In the genomic region with DNA sequence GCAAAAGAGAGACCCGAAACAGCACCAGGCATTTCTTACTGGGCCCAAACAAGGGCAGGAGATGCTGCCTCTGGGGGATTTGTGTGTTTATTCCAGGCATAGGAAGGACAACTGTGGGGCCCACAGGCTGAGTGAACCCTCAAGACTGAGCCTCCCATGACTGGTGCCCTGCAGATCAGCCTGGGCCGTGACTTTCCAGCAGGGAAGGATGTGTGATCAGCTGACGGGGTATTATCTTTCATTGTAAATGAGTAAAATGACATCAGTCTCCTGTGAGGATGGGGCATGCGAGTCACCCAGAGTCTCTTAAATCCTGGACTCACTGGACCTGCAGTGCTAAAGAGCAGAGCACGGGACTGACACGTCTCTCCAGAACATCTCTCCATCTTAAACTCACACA, we compare ENCODE assay signal across 13 cellular contexts. TPM values are rescaled to one million over a fixed set of nuclear protein-coding genes. Genes with fewer than 3 reads are reported as not detected.
DNase-seq lines count a peak whose midpoint lies in the region; ATAC-seq, FAIRE-seq and TF ChIP-seq lines count a peak whose summit lies in the region.
"Had no signal": no experiment of that assay in that cellular context is flagged by ENCODE, and none has a peak within 500 bp of the region (broad histone marks: within the 10 kb centered on the region; RNA-seq: fewer than 3 reads in every experiment).

No MANE protein-coding gene starts in this region.

- H3K27me3 Mint-ChIP-seq in glutamatergic neuron (ENCODE audit: unreplicated experiment) = peaks cover 6% of the 10 kb centered on the region

- H3K4me3 ChIP-seq in left ventricle myocardium inferior = no peak overlapping the region
- no peak overlapping the region for H3K4me3 ChIP-seq in Peyer's patch

- H3K9me3 ChIP-seq in left ventricle myocardium inferior (replicated peaks) (no peaks in the 10 kb centered on the region), Peyer's patch (no peaks in the 10 kb centered on the region)

- H3K36me3 ChIP-seq in left ventricle myocardium inferior (no peaks in the 10 kb centered on the region), Peyer's patch (no peaks in the 10 kb centered on the region)

- no peak for ATAC-seq in GM18502 (IDR thresholded peaks at IDR 0.05; ENCODE audit: poor library complexity, unreplicated experiment)
- ATAC-seq: naive thymus-derived CD4-positive, alpha-beta T cell; stimulated activated naive B cell treated with anti-CD40 and anti-IgM and Interleukin-4, amounts not matched to agents 10 μg/mL and 1 μg/mL and 100 μg/mL, for 72 hours had no signal

- intact Hi-C loops in left ventricle myocardium inferior (cut with micrococcal nuclease) (no loop called here), cardiac septum (cut with DNase I) (no loop called here)

- DNase-seq in left ventricle myocardium inferior (no peak), cardiac septum (ENCODE audit: low spot score) (no peak), SW480 (ENCODE audit: low spot score) (peak; percentile 26), glutamatergic neuron (no peak), urothelium cell line (ENCODE audit: low spot score) (peak; percentile 30), Peyer's patch (no peak)
- no peak for DNase-seq in stimulated activated CD4-positive, alpha-beta T cell treated with anti-CD3 and anti-CD28 coated beads, Interleukin-4, amount 100 ng/mL, for 1 hour
- DNase-seq: activated naive CD4-positive, alpha-beta T cell; GF-D8; naive thymus-derived CD4-positive, alpha-beta T cell; stimulated activated naive B cell treated with anti-CD40 and anti-IgM and Interleukin-4, amounts not matched to agents 10 μg/mL and 1 μg/mL and 100 μg/mL, for 72 hours had no signal

- TF ChIP-seq CTCF in left ventricle myocardium inferior (IDR thresholded peaks at IDR 0.05; ENCODE audit: borderline replicate concordance) (no peak), glutamatergic neuron (IDR thresholded peaks at IDR 0.05; ENCODE audit: partially characterized antibody, unreplicated experiment) (no peak), Peyer's patch (IDR thresholded peaks at IDR 0.05) (no peak)

- H3K4me1 ChIP-seq in left ventricle myocardium inferior (peaks cover 36% of the 10 kb centered on the region), Peyer's patch (peaks cover 0 to 12% (median 6%) of the 10 kb centered on the region in 4 donors)

- H3K4me3 Mint-ChIP-seq in glutamatergic neuron (ENCODE audit: unreplicated experiment) = peak overlapping the region; percentile 54
- H3K4me3 Mint-ChIP-seq: stimulated activated naive B cell treated with anti-CD40 and anti-IgM and Interleukin-4, amounts not matched to agents 10 μg/mL and 1 μg/mL and 100 μg/mL, for 72 hours had no signal

- peaks cover 54% of the 10 kb centered on the region for H3K27me3 ChIP-seq in left ventricle myocardium inferior (ENCODE audit: low read depth)
- no peaks in the 10 kb centered on the region for H3K27me3 ChIP-seq in Peyer's patch

- H3K36me3 Mint-ChIP-seq in glutamatergic neuron (ENCODE audit: unreplicated experiment) = no peaks in the 10 kb centered on the region

- peak overlapping the region; percentile 71 for H3K27ac Mint-ChIP-seq in glutamatergic neuron (ENCODE audit: unreplicated experiment)
- H3K27ac Mint-ChIP-seq: naive thymus-derived CD4-positive, alpha-beta T cell; stimulated activated naive B cell treated with anti-CD40 and anti-IgM and Interleukin-4, amounts not matched to agents 10 μg/mL and 1 μg/mL and 100 μg/mL, for 72 hours had no signal

- TF ChIP-seq POLR2A in Peyer's patch (IDR thresholded peaks at IDR 0.05) = no peak

- H3K27ac ChIP-seq in left ventricle myocardium inferior (replicated peaks) (peak overlapping the region; percentile 23), Peyer's patch (no peak overlapping the region)
- H3K27ac ChIP-seq: KMS-11 had no signal

- FAIRE-seq in urothelium cell line (lab: Jason Lieb, UNC) = no peak

- H3K9me3 Mint-ChIP-seq in glutamatergic neuron (ENCODE audit: unreplicated experiment) = peaks cover 6% of the 10 kb centered on the region
- H3K9me3 Mint-ChIP-seq: naive thymus-derived CD4-positive, alpha-beta T cell; stimulated activated naive B cell treated with anti-CD40 and anti-IgM and Interleukin-4, amounts not matched to agents 10 μg/mL and 1 μg/mL and 100 μg/mL, for 72 hours had no signal

- H3K4me1 Mint-ChIP-seq in glutamatergic neuron (ENCODE audit: low read depth, unreplicated experiment) = peaks cover 19% of the 10 kb centered on the region

RNA-seq across cellular contexts. Expression of gene TEAD3, which starts 3.9 kb away (rescaled TPM):
- total RNA-seq in left ventricle myocardium inferior = 28.0 TPM
- total RNA-seq in cardiac septum = 63.3 TPM
- 50.0 TPM for total RNA-seq in glutamatergic neuron (ENCODE audit: unreplicated experiment)
- 10 to 100 TPM; 10.7 to 32.9 (median 27.4) TPM for total RNA-seq in Peyer's patch

RNA-seq across cellular contexts. Expression of gene TULP1, which starts 11.9 kb away (rescaled TPM):
- not detected for total RNA-seq in left ventricle myocardium inferior
- total RNA-seq in cardiac septum = not detected
- total RNA-seq in glutamatergic neuron (ENCODE audit: unreplicated experiment) = not detected
- not detected for total RNA-seq in Peyer's patch
- total RNA-seq: naive thymus-derived CD4-positive, alpha-beta T cell had no signal

RNA-seq across cellular contexts. Expression of gene RPL10A, which starts 32.6 kb away (rescaled TPM):
- total RNA-seq in left ventricle myocardium inferior (552 TPM), cardiac septum (432 TPM), glutamatergic neuron (ENCODE audit: unreplicated experiment) (690 TPM), Peyer's patch (1,000 to 10,000 TPM in 1 of 4 donors, 100 to 1,000 TPM in 3; 347 to 1,065 (median 530) TPM)

RNA-seq across cellular contexts. Expression of gene FANCE, which starts 48.6 kb away (rescaled TPM):
- total RNA-seq in left ventricle myocardium inferior (3.7 TPM), cardiac septum (2.9 TPM), glutamatergic neuron (ENCODE audit: unreplicated experiment) (33.4 TPM), Peyer's patch (1 to 10 TPM; 1.8 to 7.4 (median 4.2) TPM)

Comparison
In these comparisons a context has a peak if more than half of its experiments do, and no peak if none do; other contexts are left out.
1. DNase-seq: peak in SW480 (single experiment) and urothelium cell line (single experiment); none in left ventricle myocardium inferior (single experiment), cardiac septum (single experiment), glutamatergic neuron (single experiment), Peyer's patch (0 of 3) and stimulated activated CD4-positive, alpha-beta T cell treated with anti-CD3 and anti-CD28 coated beads, Interleukin-4, amount 100 ng/mL, for 1 hour (single experiment).